ENCODE assay signal across 8 cellular contexts in the genomic region with DNA sequence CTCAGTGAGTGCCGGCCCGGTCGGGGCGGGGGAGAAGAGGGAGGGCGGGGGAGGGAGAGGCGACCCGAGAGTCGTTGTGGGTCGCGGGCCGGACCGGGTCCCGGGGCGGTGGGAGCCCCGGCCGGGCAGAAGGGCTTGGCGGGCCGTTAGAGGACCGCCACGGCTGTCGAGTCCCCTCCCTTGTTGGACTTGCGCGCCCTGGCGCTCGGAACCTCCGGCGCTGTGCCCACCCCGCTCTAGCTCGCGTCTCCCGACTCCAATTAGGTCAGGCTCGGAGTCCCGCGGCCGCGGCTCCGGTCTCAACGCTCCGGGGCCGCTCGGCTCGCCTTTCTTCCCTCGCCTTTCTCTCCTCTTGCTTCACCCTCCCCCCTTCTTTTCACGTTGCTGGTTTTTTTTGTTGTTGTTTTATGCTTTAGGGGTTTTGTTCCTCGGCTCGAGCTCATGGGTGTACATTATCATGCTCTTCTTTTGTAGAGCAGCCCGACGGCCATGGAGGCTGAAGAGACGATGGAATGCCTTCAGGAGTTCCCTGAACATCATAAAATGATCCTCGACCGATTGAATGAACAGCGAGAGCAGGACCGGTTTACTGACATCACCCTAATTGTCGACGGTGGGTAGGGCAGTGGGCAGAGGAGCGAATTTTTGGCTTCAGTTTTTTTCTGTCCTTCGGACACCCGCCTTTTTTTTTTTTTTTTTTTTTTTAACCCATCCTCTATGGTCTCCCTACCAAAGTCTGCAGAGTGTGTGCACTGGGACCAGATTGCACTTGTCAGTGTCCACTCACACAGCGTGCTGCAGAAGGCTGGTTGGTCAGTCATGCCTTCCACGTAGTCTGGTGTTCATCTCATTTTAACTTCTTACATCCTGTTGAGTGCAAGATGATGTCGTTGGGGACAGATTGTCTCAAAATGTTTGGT. TPM values are rescaled to one million over a fixed set of nuclear protein-coding genes. Genes with fewer than 3 reads are reported as not detected.
DNase-seq lines count a peak whose midpoint lies in the region; ATAC-seq and TF ChIP-seq lines count a peak whose summit lies in the region.

No MANE protein-coding gene starts in this region.

- H3K27me3 Mint-ChIP-seq in T-helper 1 cell treated with Interleukin-12 subunit alpha and Interleukin-12 subunit beta and Interleukin-4 antibody, amounts not matched to agents 30 μg/mL and 1 μg/mL, for 36 hours (ENCODE audit: low read depth): no peaks in the 10 kb centered on the region
- H3K27me3 Mint-ChIP-seq in naive thymus-derived CD8-positive, alpha-beta T cell: no peaks in the 10 kb centered on the region

- H3K27me3 ChIP-seq in HAP-1 (ENCODE audit: low read depth): no peaks in the 10 kb centered on the region
- no peaks in the 10 kb centered on the region for H3K27me3 ChIP-seq in esophagus squamous epithelium

- peak overlapping the region; percentile 96 for H3K27ac ChIP-seq in 22Rv1
- H3K27ac ChIP-seq in esophagus squamous epithelium: peak overlapping the region; percentile 94 to 99 (median 99)

- in situ Hi-C loops in HAP-1 (cut with MboI; ENCODE audit: low sequenced_read_pairs): no loop called here

- peak overlapping the region; percentile 96 for H3K4me3 Mint-ChIP-seq in T-helper 1 cell treated with Interleukin-12 subunit alpha and Interleukin-12 subunit beta and Interleukin-4 antibody, amounts not matched to agents 30 μg/mL and 1 μg/mL, for 36 hours
- peak overlapping the region; percentile 89 to 100 (median 94) for H3K4me3 Mint-ChIP-seq in naive thymus-derived CD8-positive, alpha-beta T cell

- peaks cover 39% of the 10 kb centered on the region for H3K36me3 Mint-ChIP-seq in T-helper 1 cell treated with Interleukin-12 subunit alpha and Interleukin-12 subunit beta and Interleukin-4 antibody, amounts not matched to agents 30 μg/mL and 1 μg/mL, for 36 hours (ENCODE audit: low read depth)
- peaks cover 11 to 46% (median 18%) of the 10 kb centered on the region in 3 donors for H3K36me3 Mint-ChIP-seq in naive thymus-derived CD8-positive, alpha-beta T cell

- peak; percentile 41 to 58 for ATAC-seq in naive thymus-derived CD8-positive, alpha-beta T cell

- DNase-seq in GM04504 (ENCODE audit: low read depth): peak; percentile 27
- peak; percentile 21 to 37 for DNase-seq in HAP-1 (ENCODE audit: low spot score in 2 of 2)
- peak; percentile 72 to 83 for DNase-seq in Kasumi-1 (lab: John Stamatoyannopoulos, UW)
- no peak for DNase-seq in esophagus squamous epithelium (lab: John Stamatoyannopoulos, UW)
- peak in 1 of 10 donors; percentile 80 for DNase-seq in naive thymus-derived CD8-positive, alpha-beta T cell
- DNase-seq in NK-92 (lab: John Stamatoyannopoulos, UW; ENCODE audit: unreplicated experiment): no peak

- H3K4me1 ChIP-seq in HAP-1 (peaks cover 17% of the 10 kb centered on the region), esophagus squamous epithelium (peaks cover 0 to 50% (median 23%) of the 10 kb centered on the region in 3 donors)

- H3K4me1 Mint-ChIP-seq in T-helper 1 cell treated with Interleukin-12 subunit alpha and Interleukin-12 subunit beta and Interleukin-4 antibody, amounts not matched to agents 30 μg/mL and 1 μg/mL, for 36 hours (ENCODE audit: low read depth): peaks cover 43% of the 10 kb centered on the region
- peaks cover 20 to 54% (median 47%) of the 10 kb centered on the region in 4 donors for H3K4me1 Mint-ChIP-seq in naive thymus-derived CD8-positive, alpha-beta T cell

- peak overlapping the region; percentile 99 for H3K27ac Mint-ChIP-seq in T-helper 1 cell treated with Interleukin-12 subunit alpha and Interleukin-12 subunit beta and Interleukin-4 antibody, amounts not matched to agents 30 μg/mL and 1 μg/mL, for 36 hours
- peak overlapping the region; percentile 93 to 99 (median 98) for H3K27ac Mint-ChIP-seq in naive thymus-derived CD8-positive, alpha-beta T cell

- H3K9me3 ChIP-seq in HAP-1: no peaks in the 10 kb centered on the region
- H3K9me3 ChIP-seq in esophagus squamous epithelium: no peaks in the 10 kb centered on the region

- WGBS in esophagus squamous epithelium, 2 donors: 0% methylated on average over 42 to 47 of the region's 61 CpGs

- H3K9me3 Mint-ChIP-seq in T-helper 1 cell treated with Interleukin-12 subunit alpha and Interleukin-12 subunit beta and Interleukin-4 antibody, amounts not matched to agents 30 μg/mL and 1 μg/mL, for 36 hours: no peaks in the 10 kb centered on the region
- no peaks in the 10 kb centered on the region for H3K9me3 Mint-ChIP-seq in naive thymus-derived CD8-positive, alpha-beta T cell

- TF ChIP-seq CTCF in 22Rv1 (IDR thresholded peaks at IDR 0.05) (0 out of 2 replicates have a peak, but pooled peaks have one; percentile 5), esophagus squamous epithelium (IDR thresholded peaks at IDR 0.05) (no peak)

- TF ChIP-seq POLR2A in esophagus squamous epithelium (IDR thresholded peaks at IDR 0.05): peak in 2 of 4 donors; percentile 64 to 83

- POLR2A ChIA-PET in naive thymus-derived CD8-positive, alpha-beta T cell (lab: Charles Lee): interaction anchor here (0.6 to 7.4 kb wide), 37 partner anchors 8 to 1251 kb away, joined by 3 to 188 read pairs (median 5); partner anchors contain the start of genes ANXA2R, CCDC152, FBXO4 and HMGCS1

- intact Hi-C loops in esophagus squamous epithelium (cut with DNase I): loop anchor here (5.0 kb wide), 1 partner anchor 55 kb away; no protein-coding TSS in a partner anchor

- H3K4me3 ChIP-seq in HAP-1: peak overlapping the region; percentile 92
- H3K4me3 ChIP-seq in esophagus squamous epithelium: peak overlapping the region; percentile 70 to 98 (median 92)

- H3K36me3 ChIP-seq in HAP-1 (replicated peaks): peaks cover 43% of the 10 kb centered on the region
- peaks cover 0 to 37% (median 4%) of the 10 kb centered on the region in 3 donors for H3K36me3 ChIP-seq in esophagus squamous epithelium

RNA-seq across cellular contexts. Expression of gene ZNF131, which starts 1.1 kb away (rescaled TPM):
- 10 to 100 TPM; 20.7 to 48.1 (median 35.6) TPM for total RNA-seq in esophagus squamous epithelium
- 10 to 100 TPM; 88.1 to 90.4 TPM for total RNA-seq in naive thymus-derived CD8-positive, alpha-beta T cell
- 10 to 100 TPM; 51.8 to 57.1 (median 55.5) TPM for polyA plus RNA-seq in naive thymus-derived CD8-positive, alpha-beta T cell

Comparison
In these comparisons a context has a peak if more than half of its experiments do, and no peak if none do; other contexts are left out.
1. DNase-seq: peak in GM04504 (single experiment), HAP-1 (2 of 2) and Kasumi-1 (2 of 2); none in esophagus squamous epithelium (single experiment) and NK-92 (single experiment).